In the genomic region with DNA sequence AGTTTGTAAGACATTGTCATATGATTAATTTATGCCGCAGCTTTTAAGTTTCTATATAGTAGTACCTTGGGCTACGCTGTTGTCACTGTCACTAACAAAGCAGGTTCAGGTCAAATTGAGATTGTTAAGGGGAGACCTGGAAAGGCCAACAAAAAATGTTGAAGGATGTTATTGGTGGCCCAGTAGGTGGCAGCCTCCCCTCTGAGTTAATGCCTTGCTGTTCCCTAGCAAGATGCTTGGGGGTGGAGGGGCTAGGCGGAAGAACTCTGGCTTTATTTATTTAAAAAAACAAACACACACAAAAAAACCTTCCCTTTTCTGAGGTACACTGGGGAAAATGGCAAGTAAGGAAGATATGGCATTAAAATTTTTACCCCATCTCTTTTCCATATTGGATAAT, we compare ENCODE assay signal across 8 cellular contexts.
DNase-seq lines count a peak whose midpoint lies in the region; ATAC-seq and TF ChIP-seq lines count a peak whose summit lies in the region.

No MANE protein-coding gene starts in this region.

- no peaks in the 10 kb centered on the region for H3K9me3 ChIP-seq in RWPE2 (ENCODE audit: severe bottlenecking)
- no peaks in the 10 kb centered on the region for H3K9me3 ChIP-seq in effector memory CD4-positive, alpha-beta T cell (ENCODE audit: control insufficient read depth, low read length)

- no peak overlapping the region for H3K27ac ChIP-seq in RWPE2 (ENCODE audit: poor library complexity, severe bottlenecking)
- H3K27ac ChIP-seq in effector memory CD4-positive, alpha-beta T cell (ENCODE audit: insufficient read depth, low read length, poor library complexity, severe bottlenecking): no peak overlapping the region

- peak; percentile 46 for TF ChIP-seq CTCF in RWPE2 (IDR thresholded peaks at IDR 0.05; ENCODE audit: poor library complexity, severe bottlenecking)

- no peaks in the 10 kb centered on the region for H3K9me3 Mint-ChIP-seq in activated naive CD4-positive, alpha-beta T cell treated with anti-CD3 and anti-CD28 coated beads for 36 hours

- no peaks in the 10 kb centered on the region for H3K27me3 ChIP-seq in RWPE2 (ENCODE audit: insufficient read depth, poor library complexity, severe bottlenecking)
- no peaks in the 10 kb centered on the region for H3K27me3 ChIP-seq in effector memory CD4-positive, alpha-beta T cell (replicated peaks; ENCODE audit: control insufficient read depth, insufficient read depth, low read length, poor library complexity, severe bottlenecking)

- ATAC-seq in RWPE2 (ENCODE audit: low read depth): peak; percentile 49; the same call in 2 of the 3 replicates
- peak; percentile 39 for ATAC-seq in left ventricle myocardium superior
- no peak for ATAC-seq in GM21576 (IDR thresholded peaks at IDR 0.05; ENCODE audit: unreplicated experiment)

- peaks cover 4% of the 10 kb centered on the region for H3K27me3 Mint-ChIP-seq in activated naive CD4-positive, alpha-beta T cell treated with anti-CD3 and anti-CD28 coated beads for 36 hours (ENCODE audit: low read depth)

- H3K36me3 ChIP-seq in RWPE2 (ENCODE audit: low read depth): no peaks in the 10 kb centered on the region
- no peaks in the 10 kb centered on the region for H3K36me3 ChIP-seq in effector memory CD4-positive, alpha-beta T cell (ENCODE audit: control insufficient read depth, insufficient read depth, low read length)

- intact Hi-C loops in activated naive CD4-positive, alpha-beta T cell treated with anti-CD3 and anti-CD28 coated beads for 36 hours (cut with micrococcal nuclease): loop anchor here (5.0 kb wide), 1 partner anchor 788 kb away; a partner anchor contains a TSS
- intact Hi-C loops in left ventricle myocardium superior (cut with micrococcal nuclease): no loop called here

- H3K27ac Mint-ChIP-seq in activated naive CD4-positive, alpha-beta T cell treated with anti-CD3 and anti-CD28 coated beads for 36 hours: no peak overlapping the region

- H3K4me1 ChIP-seq in RWPE2 (ENCODE audit: insufficient read depth, poor library complexity, severe bottlenecking): no peaks in the 10 kb centered on the region
- no peaks in the 10 kb centered on the region for H3K4me1 ChIP-seq in effector memory CD4-positive, alpha-beta T cell (ENCODE audit: control insufficient read depth, insufficient read depth, low read length, poor library complexity, severe bottlenecking)

- H3K36me3 Mint-ChIP-seq in activated naive CD4-positive, alpha-beta T cell treated with anti-CD3 and anti-CD28 coated beads for 36 hours (ENCODE audit: low read depth): no peaks in the 10 kb centered on the region

- H3K4me3 ChIP-seq in RWPE2 (ENCODE audit: severe bottlenecking): no peak overlapping the region
- no peak overlapping the region for H3K4me3 ChIP-seq in effector memory CD4-positive, alpha-beta T cell (ENCODE audit: insufficient read depth, low read depth, low read length, poor library complexity, severe bottlenecking)

- no peak overlapping the region for H3K4me3 Mint-ChIP-seq in activated naive CD4-positive, alpha-beta T cell treated with anti-CD3 and anti-CD28 coated beads for 36 hours

- peak; percentile 33 for DNase-seq in activated naive CD4-positive, alpha-beta T cell treated with anti-CD3 and anti-CD28 coated beads for 36 hours
- DNase-seq in activated naive CD4-positive, alpha-beta T cell treated with Interleukin-2 at 50 U/mL for 16 hours: no peak
- DNase-seq in LHCN-M2 (ENCODE audit: low read depth) (peak; percentile 7), RWPE2 (ENCODE audit: low spot score) (no peak), left ventricle myocardium superior (no peak), T-helper 9 cell (no peak)
- no peak for DNase-seq in effector memory CD4-positive, alpha-beta T cell

- CTCF ChIA-PET in activated naive CD4-positive, alpha-beta T cell treated with anti-CD3 and anti-CD28 coated beads for 36 hours (lab: Charles Lee): no interaction called here

- no peaks in the 10 kb centered on the region for H3K4me1 Mint-ChIP-seq in activated naive CD4-positive, alpha-beta T cell treated with anti-CD3 and anti-CD28 coated beads for 36 hours (ENCODE audit: low read depth)

Comparison
In these comparisons a context has a peak if more than half of its experiments do, and no peak if none do; other contexts are left out.
1. DNase-seq: peak in activated naive CD4-positive, alpha-beta T cell treated with anti-CD3 and anti-CD28 coated beads for 36 hours (single experiment) and LHCN-M2 (single experiment); none in activated naive CD4-positive, alpha-beta T cell treated with Interleukin-2 at 50 U/mL for 16 hours (single experiment), RWPE2 (single experiment), left ventricle myocardium superior (single experiment), effector memory CD4-positive, alpha-beta T cell (0 of 3) and T-helper 9 cell (single experiment).